Comparison of ENCODE assay signal across 18 cellular contexts in genomic region chr5:45847877-45848276, GRCh38.
DNase-seq lines count a peak whose midpoint lies in the region; FAIRE-seq and TF ChIP-seq lines count a peak whose summit lies in the region.
"Had no signal": no experiment of that assay in that cellular context is flagged by ENCODE, and none has a peak within 500 bp of the region (broad histone marks: within the 10 kb centered on the region; RNA-seq: fewer than 3 reads in every experiment).

No MANE protein-coding gene starts in this region.

- H3K23ac ChIP-seq in H1 (ENCODE audit: insufficient read length) = no peak overlapping the region

- no peaks in the 10 kb centered on the region for H3K36me3 Mint-ChIP-seq in activated CD4-positive, alpha-beta T cell treated with anti-CD3 and anti-CD28 coated beads, Interleukin-2, amount 10 ng/mL, durations not matched to agents 24 days and 14 days (ENCODE audit: low read depth)

- CTCF ChIA-PET in H1 (lab: Charles Lee; ENCODE audit: partially characterized antibody) = interaction anchor here (1.0 to 1.7 kb wide), 2 partner anchors 10 to 11 kb away, joined by 3 to 4 read pairs; no protein-coding TSS in a partner anchor

- no peak overlapping the region for H4K5ac ChIP-seq in H1 (ENCODE audit: insufficient read length, low read depth, low read length)

- H3K9ac ChIP-seq in HUES64 (ENCODE audit: low read depth, low read length) = no peak overlapping the region
- H3K9ac ChIP-seq in H1 (replicated peaks in 1 of 4; ENCODE audit: extremely low read depth in 1 of 4, low read depth in 3 of 4, low read length in 3 of 4) = peak overlapping the region in 1 of 4 experiments; percentile 0; a peak in 1 of 7 replicates

- TF ChIP-seq POLR2A in H1 (IDR thresholded peaks at IDR 0.05; ENCODE audit: control extremely low read depth in 1 of 2, low read depth in 2 of 2, low read length in 2 of 2) = peak in 1 of 2 experiments; percentile 25; a peak in 1 of 3 replicates

- H2AK5ac ChIP-seq in H1 (ENCODE audit: low read depth, low read length) = no peak overlapping the region

- POLR2A ChIA-PET in H1 (lab: Charles Lee; ENCODE audit: partially characterized antibody) = interaction anchor here (0.9 kb wide), 1 partner anchor 11 kb away, joined by 4 read pairs; no protein-coding TSS in a partner anchor

- TF ChIP-seq RAD21 in H1 (IDR thresholded peaks at IDR 0.05 in 1 of 2, conservative IDR thresholded peaks at IDR 0.05 in 1 of 2; ENCODE audit: low read depth in 2 of 2, low read length in 2 of 2) = peak in 1 of 2 experiments; percentile 4; a peak in 1 of 4 replicates

- no peak overlapping the region for H3K27ac Mint-ChIP-seq in activated CD4-positive, alpha-beta T cell treated with anti-CD3 and anti-CD28 coated beads, Interleukin-2, amount 10 ng/mL, durations not matched to agents 24 days and 14 days

- no peaks in the 10 kb centered on the region for H3K4me1 Mint-ChIP-seq in activated CD4-positive, alpha-beta T cell treated with anti-CD3 and anti-CD28 coated beads, Interleukin-2, amount 10 ng/mL, durations not matched to agents 24 days and 14 days

- H2BK15ac ChIP-seq in H1 (ENCODE audit: low read length) = no peak overlapping the region

- H4K91ac ChIP-seq in H1 (replicated peaks; ENCODE audit: insufficient read length, low read length) = no peak overlapping the region

- H3K36me3 ChIP-seq in HUES64 (ENCODE audit: insufficient read depth, low read length) (no peaks in the 10 kb centered on the region), H1 (ENCODE audit: control insufficient read depth in 2 of 4, insufficient read depth in 4 of 4, low read length in 3 of 4) (no peaks in the 10 kb centered on the region)

- no peaks in the 10 kb centered on the region for H3K79me2 ChIP-seq in H1 (ENCODE audit: control insufficient read depth in 1 of 2, insufficient read depth in 2 of 2, low read length in 2 of 2)

- peaks cover 75% of the 10 kb centered on the region for H3K9me3 ChIP-seq in HUES64 (ENCODE audit: insufficient read depth, low read depth, low read length)
- 0 out of 4 replicates have a peak, but pooled peaks cover 0 to 3% of the 10 kb centered on the region in 2 experiments for H3K9me3 ChIP-seq in H1 (ENCODE audit: insufficient read depth in 2 of 2, low read depth in 1 of 2, low read length in 1 of 2)

- intact Hi-C loops in activated CD4-positive, alpha-beta T cell treated with anti-CD3 and anti-CD28 coated beads, Interleukin-2, amount 10 ng/mL, durations not matched to agents 24 days and 14 days (cut with micrococcal nuclease) = no loop called here

- H3K27me3 Mint-ChIP-seq in activated CD4-positive, alpha-beta T cell treated with anti-CD3 and anti-CD28 coated beads, Interleukin-2, amount 10 ng/mL, durations not matched to agents 24 days and 14 days = no peaks in the 10 kb centered on the region

- H3K27me3 ChIP-seq in HUES64 (ENCODE audit: insufficient read depth, low read length) = no peaks in the 10 kb centered on the region
- H3K27me3 ChIP-seq in H1 (replicated peaks in 1 of 4; ENCODE audit: control insufficient read depth in 3 of 4, extremely low read depth in 1 of 4, insufficient read depth in 3 of 4, low read length in 3 of 4) = no peaks in the 10 kb centered on the region

- H3K56ac ChIP-seq in H1 (replicated peaks; ENCODE audit: insufficient read length, low read depth, low read length) = no peak overlapping the region

- H4K8ac ChIP-seq in H1 (ENCODE audit: extremely low read depth, insufficient read depth, low read length) = peak overlapping the region; percentile 90

- no peak for TF ChIP-seq CTCF in H1 (IDR thresholded peaks at IDR 0.05; ENCODE audit: control extremely low read depth in 1 of 3, insufficient read depth in 1 of 3, low read depth in 1 of 3, low read length in 3 of 3)

- H2BK5ac ChIP-seq in H1 (ENCODE audit: low read depth, low read length) = peak overlapping the region; percentile 28; the same call in 1 of the 2 replicates

- H3K27ac ChIP-seq in HUES64 (ENCODE audit: low read depth, low read length) (peak overlapping the region; percentile 18; the same call in 1 of the 2 replicates), H1 (ENCODE audit: low read depth, low read length) (peak overlapping the region; percentile 50)
- H3K27ac ChIP-seq: C4-2B had no signal

- H3K9me3 Mint-ChIP-seq in activated CD4-positive, alpha-beta T cell treated with anti-CD3 and anti-CD28 coated beads, Interleukin-2, amount 10 ng/mL, durations not matched to agents 24 days and 14 days = peaks cover 31% of the 10 kb centered on the region

- no peaks in the 10 kb centered on the region for H4K20me1 ChIP-seq in H1 (replicated peaks in 1 of 2; ENCODE audit: control insufficient read depth in 1 of 2, insufficient read depth in 2 of 2, low read length in 2 of 2)

- H3K4me3 Mint-ChIP-seq in activated CD4-positive, alpha-beta T cell treated with anti-CD3 and anti-CD28 coated beads, Interleukin-2, amount 10 ng/mL, durations not matched to agents 24 days and 14 days = no peak overlapping the region

- H2BK12ac ChIP-seq in H1 (ENCODE audit: low read depth, low read length) = peak overlapping the region; percentile 63; the same call in 1 of the 2 replicates

- peak overlapping the region; percentile 87 for H2AFZ ChIP-seq in H1 (ENCODE audit: low read length)

- H3K14ac ChIP-seq in H1 (ENCODE audit: insufficient read length) = no peak overlapping the region

- TF ChIP-seq EP300 in H1 (IDR thresholded peaks at IDR 0.05; ENCODE audit: borderline replicate concordance in 1 of 2, low read depth in 2 of 2, low read length in 2 of 2) = no peak

- no peaks in the 10 kb centered on the region for H3K23me2 ChIP-seq in H1 (ENCODE audit: low read depth, low read length)

- no peak overlapping the region for H3K4ac ChIP-seq in H1 (replicated peaks; ENCODE audit: insufficient read length, low read depth, low read length)

- peak overlapping the region; percentile 25 to 51; a peak in 2 of 4 replicates for H3K4me2 ChIP-seq in H1 (ENCODE audit: insufficient read depth in 1 of 2, low read depth in 2 of 2, low read length in 2 of 2)

- no peak overlapping the region for H3K18ac ChIP-seq in H1 (ENCODE audit: extremely low read depth, low read length)

- no peak overlapping the region for H2BK120ac ChIP-seq in H1 (replicated peaks; ENCODE audit: low read depth, low read length)

- WGBS in HUES64 = 79% methylated on average over 3 of the region's 3 CpGs
- WGBS in H1 (ENCODE audit: extremely low coverage in 1 of 2, insufficient coverage in 1 of 2, insufficient read length in 1 of 2, insufficient replicate concordance in 2 of 2, low coverage in 1 of 2, low lambda C conversion rate in 2 of 2, missing lambda C conversion rate in 1 of 2), 2 experiments = 73% methylated on average over 3 of the region's 3 CpGs; no CpG with 5 or more reads in 1 of the 2 experiments

- H3K4me3 ChIP-seq in HUES64 (ENCODE audit: low read length) (no peak overlapping the region; the same call in 1 of the 2 replicates), H1 (ENCODE audit: extremely low read depth in 1 of 4, insufficient read depth in 2 of 4, low read depth in 3 of 4, low read length in 4 of 4) (no peak overlapping the region; a peak in 2 of 8 replicates)
- H3K4me3 ChIP-seq: K562 had no signal

- H3K4me1 ChIP-seq in HUES64 (ENCODE audit: insufficient read depth, low read length) = no peaks in the 10 kb centered on the region
- peaks cover 4 to 7% (median 5%) of the 10 kb centered on the region in 4 experiments; a peak in 5 of 7 replicates for H3K4me1 ChIP-seq in H1 (replicated peaks in 1 of 4; ENCODE audit: control insufficient read depth in 3 of 4, insufficient read depth in 4 of 4, low read length in 3 of 4)

- H2BK20ac ChIP-seq in H1 (ENCODE audit: low read length) = no peak overlapping the region

- no peak for FAIRE-seq in H1 (lab: Jason Lieb, UNC)
- FAIRE-seq: K562, RCC 7860 had no signal

- no peaks in the 10 kb centered on the region for H3K79me1 ChIP-seq in H1 (ENCODE audit: low read depth, low read length)

- DNase-seq in CMK (ENCODE audit: low read depth) (peak; percentile 9), H1 (ENCODE audit: low read depth in 1 of 2, low spot score in 2 of 2) (peak in 1 of 2 experiments; percentile 54), islet precursor cell (peak; percentile 62), SKM-1 (lab: John Stamatoyannopoulos, UW; ENCODE audit: unreplicated experiment) (no peak), SW480 (ENCODE audit: low spot score) (no peak)
- DNase-seq in activated CD4-positive, alpha-beta T cell treated with anti-CD3 and anti-CD28 coated beads, Interleukin-2, amount 10 ng/mL, durations not matched to agents 24 days and 14 days = no peak
- no peak for DNase-seq in stimulated activated naive CD4-positive, alpha-beta T cell (lab: John Stamatoyannopoulos, UW)
- DNase-seq: 8988T, COR-L47, DMS153, EL, NCI-H146, NCI-H446, SHP77 treated with DMSO at 0.1 percent for 48 hours had no signal

TF ChIP-seq in H1, 55 proteins besides CTCF, POLR2A, EP300 and RAD21:
- TF ChIP-seq SP4 (IDR thresholded peaks at IDR 0.05; ENCODE audit: low read length) = no peak
- TF ChIP-seq SIX5 (IDR thresholded peaks at IDR 0.05; ENCODE audit: low read depth, low read length) = no peak
- TF ChIP-seq KDM4A (IDR thresholded peaks at IDR 0.05; ENCODE audit: low read depth, low read length, severe bottlenecking) = no peak
- peak; percentile 44; the same call in 1 of the 2 replicates for TF ChIP-seq POLR2AphosphoS5 (IDR thresholded peaks at IDR 0.05; ENCODE audit: low read depth, low read length)
- TF ChIP-seq RBBP5 (IDR thresholded peaks at IDR 0.05; ENCODE audit: borderline replicate concordance, low read depth, low read length) = peak; percentile 71
- no peak for TF ChIP-seq SRF (IDR thresholded peaks at IDR 0.05; ENCODE audit: low read depth, low read length)
- TF ChIP-seq TAF7 (optimal IDR thresholded peaks at IDR 0.05; ENCODE audit: borderline replicate concordance, low read depth, low read length) = no peak
- peak; percentile 85 for TF ChIP-seq ASH2L (IDR thresholded peaks at IDR 0.05; ENCODE audit: low read length)
- TF ChIP-seq SP1 (IDR thresholded peaks at IDR 0.05; ENCODE audit: low read depth, low read length) = 0 out of 2 replicates have a peak, but pooled peaks have one; percentile 50
- TF ChIP-seq POU5F1 (IDR thresholded peaks at IDR 0.05; ENCODE audit: low read depth, low read length) = no peak

Comparison
In these comparisons a context has a peak if more than half of its experiments do, and no peak if none do; other contexts are left out.
1. DNase-seq: peak in CMK (single experiment) and islet precursor cell (single experiment); none in SKM-1 (single experiment), activated CD4-positive, alpha-beta T cell treated with anti-CD3 and anti-CD28 coated beads, Interleukin-2, amount 10 ng/mL, durations not matched to agents 24 days and 14 days (single experiment), stimulated activated naive CD4-positive, alpha-beta T cell (0 of 6) and SW480 (single experiment).